1 cellular context compared by ENCODE assay signal in genomic region chr12:77591959-77592358, GRCh38.
TF ChIP-seq lines count a peak whose summit lies in the region.

No MANE protein-coding gene starts in this region.

TF ChIP-seq in HepG2, 621 proteins besides CTCF, POLR2A, EP300 and RAD21 (continued from another document):
- TF ChIP-seq SP1 (IDR thresholded peaks at IDR 0.05) (no peak), SP1 (CRISPR knock-in tag; IDR thresholded peaks at IDR 0.05) (no peak), ISL2 (CRISPR knock-in tag; IDR thresholded peaks at IDR 0.05) (no peak), PCBP2 (optimal IDR thresholded peaks at IDR 0.05; ENCODE audit: low read depth, low read length, poor library complexity, severe bottlenecking) (no peak), ZNF710 (CRISPR knock-in tag; IDR thresholded peaks at IDR 0.05; ENCODE audit: borderline replicate concordance) (no peak), ZNF136 (CRISPR knock-in tag; IDR thresholded peaks at IDR 0.05; ENCODE audit: low read depth) (no peak)
- TF ChIP-seq, protein P1, sequence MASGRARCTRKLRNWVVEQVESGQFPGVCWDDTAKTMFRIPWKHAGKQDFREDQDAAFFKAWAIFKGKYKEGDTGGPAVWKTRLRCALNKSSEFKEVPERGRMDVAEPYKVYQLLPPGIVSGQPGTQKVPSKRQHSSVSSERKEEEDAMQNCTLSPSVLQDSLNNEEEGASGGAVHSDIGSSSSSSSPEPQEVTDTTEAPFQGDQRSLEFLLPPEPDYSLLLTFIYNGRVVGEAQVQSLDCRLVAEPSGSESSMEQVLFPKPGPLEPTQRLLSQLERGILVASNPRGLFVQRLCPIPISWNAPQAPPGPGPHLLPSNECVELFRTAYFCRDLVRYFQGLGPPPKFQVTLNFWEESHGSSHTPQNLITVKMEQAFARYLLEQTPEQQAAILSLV (CRISPR knock-in tag; IDR thresholded peaks at IDR 0.05; ENCODE audit: borderline replicate concordance) = no peak
